ENCODE assay signal across 10 cellular contexts in the genomic region with DNA sequence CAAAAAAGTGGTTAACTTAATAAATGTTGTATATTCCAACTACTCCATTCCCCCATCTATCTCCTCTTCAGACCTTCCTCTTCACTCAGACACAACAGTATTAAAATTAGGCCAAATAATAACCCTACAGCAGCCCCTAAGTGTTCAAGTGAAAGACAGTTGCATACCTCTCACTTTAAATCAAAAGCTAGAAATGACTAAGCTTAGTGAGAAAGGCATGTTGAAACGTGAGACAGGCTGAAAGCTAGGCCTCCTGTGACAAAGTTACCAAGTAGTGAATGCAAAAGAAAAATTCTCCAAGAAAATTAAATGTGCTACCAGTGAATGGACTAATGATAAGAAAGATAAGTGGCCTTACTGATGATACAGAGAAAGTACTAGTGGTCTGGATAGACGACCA.
A peak's percentile ranks its signal among the peaks of the same experiment; 100 is the strongest.
DNase-seq lines count a peak whose midpoint lies in the region; ATAC-seq and TF ChIP-seq lines count a peak whose summit lies in the region.
"Had no signal": no experiment of that assay in that cellular context is flagged by ENCODE, and none has a peak within 500 bp of the region (broad histone marks: within the 10 kb centered on the region; RNA-seq: fewer than 3 reads in every experiment).

No MANE protein-coding gene starts in this region.

- no peaks in the 10 kb centered on the region for H3K27me3 ChIP-seq in skeletal muscle tissue (ENCODE audit: control insufficient read depth in 3 of 3, insufficient read depth in 3 of 3, low read length in 3 of 3)

- peaks cover 4 to 16% (median 9%) of the 10 kb centered on the region in 3 donors for H3K4me1 ChIP-seq in skeletal muscle tissue (ENCODE audit: control insufficient read depth in 3 of 3, insufficient read depth in 3 of 3, low read length in 3 of 3)

- no peak overlapping the region for H3K4me3 Mint-ChIP-seq in activated T-cell treated with anti-CD3 and anti-CD28 coated beads, Interleukin-2, amount 50 U/mL, for 24 hours
- H3K4me3 Mint-ChIP-seq in WTC11, result no peak overlapping the region

- peaks cover 81% of the 10 kb centered on the region for H3K36me3 Mint-ChIP-seq in activated T-cell treated with anti-CD3 and anti-CD28 coated beads, Interleukin-2, amount 50 U/mL, for 24 hours (ENCODE audit: low read depth)
- H3K36me3 Mint-ChIP-seq in WTC11, result peaks cover 19% of the 10 kb centered on the region

- no peaks in the 10 kb centered on the region for H3K9me3 Mint-ChIP-seq in activated T-cell treated with anti-CD3 and anti-CD28 coated beads, Interleukin-2, amount 50 U/mL, for 24 hours
- H3K9me3 Mint-ChIP-seq in WTC11, result no peaks in the 10 kb centered on the region

- no peaks in the 10 kb centered on the region for H3K27me3 Mint-ChIP-seq in activated T-cell treated with anti-CD3 and anti-CD28 coated beads, Interleukin-2, amount 50 U/mL, for 24 hours
- no peaks in the 10 kb centered on the region for H3K27me3 Mint-ChIP-seq in WTC11 (ENCODE audit: low read depth)

- TF ChIP-seq CTCF in WTC11 (IDR thresholded peaks at IDR 0.05), result no peak

- peak overlapping the region in 1 of 3 donors; percentile 12 for H3K9ac ChIP-seq in skeletal muscle tissue (ENCODE audit: low read depth in 1 of 3, low read length in 3 of 3)

- POLR2A ChIA-PET in WTC11 (lab: Charles Lee), result no interaction called here

- no peak overlapping the region for H3K4me3 ChIP-seq in skeletal muscle tissue (ENCODE audit: low read length in 3 of 3)

- CTCF ChIA-PET in WTC11 (lab: Charles Lee), result interaction anchor here (0.6 kb wide), 1 partner anchor 36 kb away, joined by 3 read pairs; no protein-coding TSS in a partner anchor

- peak; percentile 56 for ATAC-seq in HG02763 (IDR thresholded peaks at IDR 0.05; ENCODE audit: unreplicated experiment)
- no peak for ATAC-seq in WTC11
- ATAC-seq: esophagus mucosa had no signal

- peak overlapping the region; percentile 36 for H3K27ac ChIP-seq in skeletal muscle tissue (ENCODE audit: low read depth, low read length)

- DNase-seq in activated T-cell treated with anti-CD3 and anti-CD28 coated beads, Interleukin-2, amount 50 U/mL, for 24 hours, result no peak
- DNase-seq in activated T-cell treated with anti-CD3 and anti-CD28 coated beads, Interleukin-2, amount 50 U/mL, for 48 hours, result no peak
- DNase-seq in WTC11 (ENCODE audit: low spot score) (no peak), UCSD-AML1 (lab: John Stamatoyannopoulos, UW; ENCODE audit: unreplicated experiment) (no peak), AML-193 (lab: John Stamatoyannopoulos, UW) (no peak), NCI-H748 treated with DMSO at 0.1 percent for 48 hours (lab: John Stamatoyannopoulos, UW) (no peak)
- DNase-seq: ACHN had no signal

- peaks cover 19% of the 10 kb centered on the region for H3K4me1 Mint-ChIP-seq in activated T-cell treated with anti-CD3 and anti-CD28 coated beads, Interleukin-2, amount 50 U/mL, for 24 hours (ENCODE audit: low read depth)
- peaks cover 8% of the 10 kb centered on the region for H3K4me1 Mint-ChIP-seq in WTC11

- peak overlapping the region; percentile 68 for H3K27ac Mint-ChIP-seq in activated T-cell treated with anti-CD3 and anti-CD28 coated beads, Interleukin-2, amount 50 U/mL, for 24 hours
- peak overlapping the region; percentile 54 for H3K27ac Mint-ChIP-seq in WTC11

- H3K36me3 ChIP-seq in skeletal muscle tissue (ENCODE audit: control insufficient read depth in 3 of 3, insufficient read depth in 3 of 3, low read length in 3 of 3), result peaks cover 4 to 22% (median 21%) of the 10 kb centered on the region in 3 donors

- no peaks in the 10 kb centered on the region for H3K9me3 ChIP-seq in skeletal muscle tissue (ENCODE audit: control insufficient read depth in 3 of 3, low read length in 3 of 3)

TF ChIP-seq in WTC11, 78 proteins besides CTCF, POLR2A, EP300 and RAD21:
- no peak for TF ChIP-seq SMAD3 (CRISPR knock-in tag; IDR thresholded peaks at IDR 0.05; ENCODE audit: borderline replicate concordance)
- no peak for TF ChIP-seq RELA (CRISPR knock-in tag; IDR thresholded peaks at IDR 0.05; ENCODE audit: borderline replicate concordance)
- TF ChIP-seq EMX1 (CRISPR knock-in tag; IDR thresholded peaks at IDR 0.05), result no peak
- no peak for TF ChIP-seq AR (CRISPR knock-in tag; IDR thresholded peaks at IDR 0.05)
- no peak for TF ChIP-seq ELF4 (CRISPR knock-in tag; IDR thresholded peaks at IDR 0.05; ENCODE audit: low read depth)
- no peak for TF ChIP-seq OVOL2 (CRISPR knock-in tag; IDR thresholded peaks at IDR 0.05; ENCODE audit: borderline replicate concordance)
- TF ChIP-seq, protein P1, sequence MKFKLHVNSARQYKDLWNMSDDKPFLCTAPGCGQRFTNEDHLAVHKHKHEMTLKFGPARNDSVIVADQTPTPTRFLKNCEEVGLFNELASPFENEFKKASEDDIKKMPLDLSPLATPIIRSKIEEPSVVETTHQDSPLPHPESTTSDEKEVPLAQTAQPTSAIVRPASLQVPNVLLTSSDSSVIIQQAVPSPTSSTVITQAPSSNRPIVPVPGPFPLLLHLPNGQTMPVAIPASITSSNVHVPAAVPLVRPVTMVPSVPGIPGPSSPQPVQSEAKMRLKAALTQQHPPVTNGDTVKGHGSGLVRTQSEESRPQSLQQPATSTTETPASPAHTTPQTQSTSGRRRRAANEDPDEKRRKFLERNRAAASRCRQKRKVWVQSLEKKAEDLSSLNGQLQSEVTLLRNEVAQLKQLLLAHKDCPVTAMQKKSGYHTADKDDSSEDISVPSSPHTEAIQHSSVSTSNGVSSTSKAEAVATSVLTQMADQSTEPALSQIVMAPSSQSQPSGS (CRISPR knock-in tag; IDR thresholded peaks at IDR 0.05; ENCODE audit: borderline replicate concordance, low read depth), result no peak
- TF ChIP-seq TCF7 (CRISPR knock-in tag; IDR thresholded peaks at IDR 0.05; ENCODE audit: low read depth), result no peak
- no peak for TF ChIP-seq GABPB1 (CRISPR knock-in tag; IDR thresholded peaks at IDR 0.05)
- no peak for TF ChIP-seq MXD4 (CRISPR knock-in tag; IDR thresholded peaks at IDR 0.05; ENCODE audit: borderline replicate concordance)
- TF ChIP-seq ETV6 (CRISPR knock-in tag; IDR thresholded peaks at IDR 0.05), result no peak
- TF ChIP-seq NR3C1 (CRISPR knock-in tag; conservative IDR thresholded peaks at IDR 0.05; ENCODE audit: low read depth), result no peak
- TF ChIP-seq ZBTB21 (CRISPR knock-in tag; IDR thresholded peaks at IDR 0.05; ENCODE audit: borderline replicate concordance), result no peak
